ENCODE assay signal across 30 cellular contexts in the genomic region with DNA sequence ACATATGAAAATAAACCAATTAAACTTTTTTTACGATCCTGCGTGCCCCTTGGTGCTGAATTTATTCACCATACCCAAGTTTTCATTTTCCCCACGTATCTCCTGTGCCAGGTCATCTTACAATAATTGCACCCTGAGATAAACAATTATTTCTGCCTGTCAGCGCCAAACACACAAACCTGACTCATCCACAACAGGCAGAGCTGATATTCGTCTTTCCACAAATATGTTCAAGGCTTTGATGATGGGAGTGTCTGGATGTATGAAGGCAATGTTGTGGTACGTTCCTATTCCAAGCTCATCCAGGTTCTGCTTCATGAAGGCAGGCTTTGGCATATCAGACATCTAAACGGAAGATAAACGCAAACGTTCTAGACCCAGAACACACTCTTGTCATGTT. TPM values are rescaled to one million over a fixed set of nuclear protein-coding genes. Genes with fewer than 3 reads are reported as not detected.
DNase-seq lines count a peak whose midpoint lies in the region; ATAC-seq and TF ChIP-seq lines count a peak whose summit lies in the region.
"Had no signal": no experiment of that assay in that cellular context is flagged by ENCODE, and none has a peak within 500 bp of the region (broad histone marks: within the 10 kb centered on the region; RNA-seq: fewer than 3 reads in every experiment).

No MANE protein-coding gene starts in this region.

- no peaks in the 10 kb centered on the region for H3K27me3 ChIP-seq in GM23248 (replicated peaks; ENCODE audit: insufficient read depth)
- no peaks in the 10 kb centered on the region for H3K27me3 ChIP-seq in trophoblast cell (ENCODE audit: insufficient read depth, low read length)
- H3K27me3 ChIP-seq: colonic mucosa, upper lobe of right lung had no signal

- DNase-seq in GM23248: peak; percentile 66
- peak; percentile 41 for DNase-seq in RPMI7951 (ENCODE audit: low read depth)
- peak; percentile 63 for DNase-seq in choroid plexus epithelial cell (ENCODE audit: low read depth)
- DNase-seq in trophoblast cell: peak; percentile 53 to 71
- no peak for DNase-seq in AG08396 (ENCODE audit: low spot score)
- DNase-seq: activated CD4-positive, alpha-beta T cell treated with anti-CD3 and anti-CD28 coated beads, Interleukin-2, amount 10 ng/mL, durations not matched to agents 7 days and 5 days; activated naive CD4-positive, alpha-beta T cell; activated T-cell treated with anti-CD3 and anti-CD28 coated beads, Interleukin-2, amount 50 U/mL, for 48 hours; CD4-positive, alpha-beta T cell; colonic mucosa; DMS 273 treated with DMSO at 0.1 percent for 48 hours; effector CD8-positive, alpha-beta T cell; foreskin melanocyte; Karpas-422; mammary epithelial cell; NCI-H1694; NCI-H510A; PC-9; posterior cingulate gyrus; right cardiac atrium; SHP77; stimulated activated CD4-positive, alpha-beta T cell treated with anti-CD3 and anti-CD28 coated beads, Interleukin-4, amount 100 ng/mL, for 24 hours; substantia nigra; SW 1271; upper lobe of right lung had no signal

- H3F3A ChIP-seq in GM23248 (ENCODE audit: insufficient read depth): peaks cover 22% of the 10 kb centered on the region

- H3K9ac ChIP-seq in GM23248: no peak overlapping the region
- no peak overlapping the region for H3K9ac ChIP-seq in trophoblast cell (ENCODE audit: low read length)

- H2AK5ac ChIP-seq in trophoblast cell (ENCODE audit: low read length): no peak overlapping the region

- H3K4me3 ChIP-seq in GM23248 (no peak overlapping the region), choroid plexus epithelial cell (ENCODE audit: low read depth, low read length) (no peak overlapping the region), trophoblast cell (ENCODE audit: low read depth, low read length) (no peak overlapping the region)
- H3K4me3 ChIP-seq: colonic mucosa, PC-9, upper lobe of right lung had no signal

- no peak overlapping the region for H2BK120ac ChIP-seq in trophoblast cell (ENCODE audit: insufficient read depth, low read length, poor library complexity)

- no peak overlapping the region for H3K23ac ChIP-seq in trophoblast cell (ENCODE audit: low read length)

- H2AFZ ChIP-seq in GM23248: no peak overlapping the region
- no peak overlapping the region for H2AFZ ChIP-seq in trophoblast cell (ENCODE audit: insufficient read depth, low read length, poor library complexity)
- H2AFZ ChIP-seq: PC-9 had no signal

- H3K9me3 ChIP-seq in GM23248 (ENCODE audit: low read depth): no peaks in the 10 kb centered on the region
- no peaks in the 10 kb centered on the region for H3K9me3 ChIP-seq in trophoblast cell (ENCODE audit: insufficient read depth, low read depth, low read length)
- H3K9me3 ChIP-seq: colonic mucosa, upper lobe of right lung had no signal

- in situ Hi-C loops in GM23248 (cut with MboI): no loop called here

- H4K20me1 ChIP-seq in GM23248 (ENCODE audit: insufficient read depth): no peaks in the 10 kb centered on the region

- peaks cover 23% of the 10 kb centered on the region for H3K4me1 ChIP-seq in GM23248 (ENCODE audit: insufficient read depth)
- peaks cover 2 to 3% of the 10 kb centered on the region in 2 experiments for H3K4me1 ChIP-seq in trophoblast cell (ENCODE audit: control insufficient read depth in 1 of 2, insufficient read depth in 2 of 2, low read length in 2 of 2)
- H3K4me1 ChIP-seq: colonic mucosa had no signal

- H3K4me2 ChIP-seq in GM23248 (ENCODE audit: unreplicated experiment): peak overlapping the region; percentile 19
- H3K4me2 ChIP-seq in trophoblast cell (ENCODE audit: low read length): no peak overlapping the region
- H3K4me2 ChIP-seq: PC-9 had no signal

- H4K12ac ChIP-seq in trophoblast cell (ENCODE audit: low read depth, low read length): no peak overlapping the region

- TF ChIP-seq CTCF in choroid plexus epithelial cell (conservative IDR thresholded peaks at IDR 0.05; ENCODE audit: low read depth, low read length): no peak

- no peak overlapping the region for H3K18ac ChIP-seq in trophoblast cell (ENCODE audit: low read length)

- H4K8ac ChIP-seq in trophoblast cell (ENCODE audit: low read depth, low read length): no peak overlapping the region

- no peak overlapping the region for H3K4ac ChIP-seq in trophoblast cell (ENCODE audit: low read depth, low read length)

- no peaks in the 10 kb centered on the region for H3K79me2 ChIP-seq in GM23248 (ENCODE audit: insufficient read depth)
- no peaks in the 10 kb centered on the region for H3K79me2 ChIP-seq in trophoblast cell (ENCODE audit: control insufficient read depth, insufficient read depth, low read length, poor library complexity)

- H3K9me2 ChIP-seq in GM23248 (ENCODE audit: insufficient read depth): no peaks in the 10 kb centered on the region

- H2BK5ac ChIP-seq in trophoblast cell (ENCODE audit: low read depth, low read length, poor library complexity): no peak overlapping the region

- H2BK12ac ChIP-seq in trophoblast cell (ENCODE audit: low read length): no peak overlapping the region

- no peaks in the 10 kb centered on the region for H3K79me1 ChIP-seq in trophoblast cell (ENCODE audit: low read length)

- H3K36me3 ChIP-seq in GM23248 (ENCODE audit: low read depth) (peaks cover 14% of the 10 kb centered on the region; the same call in 1 of the 2 replicates), trophoblast cell (ENCODE audit: control insufficient read depth in 1 of 2, insufficient read depth in 2 of 2, low read length in 2 of 2) (peaks cover 11 to 16% of the 10 kb centered on the region in 2 experiments)

- H3K14ac ChIP-seq in trophoblast cell (ENCODE audit: low read length): no peak overlapping the region

- WGBS in GM23248 (ENCODE audit: low coverage in 1 of 2, low lambda C conversion rate in 2 of 2, missing lambda C conversion rate in 2 of 2), 2 experiments: 67 to 68% methylated on average over 9 of the region's 9 CpGs
- WGBS in trophoblast cell (ENCODE audit: extremely low coverage, insufficient coverage, insufficient read length): no CpG with 5 or more reads among the region's 9 CpGs

- no peak overlapping the region for H4K91ac ChIP-seq in trophoblast cell (ENCODE audit: low read depth, low read length)

- ATAC-seq in GM21723 (IDR thresholded peaks at IDR 0.05; ENCODE audit: unreplicated experiment) (no peak), GM18511 (IDR thresholded peaks at IDR 0.05; ENCODE audit: unreplicated experiment) (no peak)
- ATAC-seq: HCT116; right cardiac atrium; stimulated activated memory B cell treated with anti-CD40 and anti-IgM and Interleukin-4, amounts not matched to agents 10 μg/mL and 1 μg/mL and 100 μg/mL, for 72 hours; upper lobe of right lung; WTC11 had no signal

- H3K27ac ChIP-seq in GM23248 (no peak overlapping the region), trophoblast cell (ENCODE audit: low read depth, low read length) (no peak overlapping the region)
- H3K27ac ChIP-seq: colonic mucosa, PC-9, upper lobe of right lung had no signal

RNA-seq across cellular contexts. Expression of gene RHEB, which starts 45.8 kb away (rescaled TPM):
- total RNA-seq in GM23248 (2014; rRNA removed; shearing (Covaris generic)): 86.4 and 91.4 TPM in 2 replicates
- polyA plus RNA-seq in GM23248 (2016; fragmentation: Nextera tagmentation; extraction: Ambion mirVana): 226 and 235 TPM in 2 replicates
- total RNA-seq in RPMI7951 (2014; rRNA removed; shearing (Covaris generic)): 211 and 217 TPM in 2 replicates
- polyA plus RNA-seq in trophoblast cell (2013): 145 and 153 TPM in 2 replicates
